8 cellular contexts compared by ENCODE assay signal in genomic region chr19:54209058-54209747, GRCh38. TPM values are rescaled to one million over a fixed set of nuclear protein-coding genes. Genes with fewer than 3 reads are reported as not detected.
A peak's percentile ranks its signal among the peaks of the same experiment; 100 is the strongest.
DNase-seq lines count a peak whose midpoint lies in the region; ATAC-seq and TF ChIP-seq lines count a peak whose summit lies in the region.

No MANE protein-coding gene starts in this region.

- ATAC-seq in HG02840 (IDR thresholded peaks at IDR 0.05; ENCODE audit: low FRiP score, unreplicated experiment), result no peak

- BruUV-seq in A673 (replicated peaks; lab: Mats Ljungman, UMichigan), result no TSS peak

- H3K9me3 ChIP-seq in A673 (ENCODE audit: low read depth, low read length, poor library complexity, severe bottlenecking) (no peaks in the 10 kb centered on the region), HEK293 (ENCODE audit: control insufficient read depth, insufficient read depth, low read depth, low read length) (no peaks in the 10 kb centered on the region), mucosa of stomach (ENCODE audit: control insufficient read depth, low read length) (no peaks in the 10 kb centered on the region)

- no peak for TF ChIP-seq CTCF in A673 (conservative IDR thresholded peaks at IDR 0.05; ENCODE audit: low read depth, low read length)
- no peak for TF ChIP-seq CTCF in HEK293 (tag by site-specific recombination; IDR thresholded peaks at IDR 0.05)

- H3K27ac ChIP-seq in A673 (ENCODE audit: low read depth, low read length, poor library complexity, severe bottlenecking) (peak overlapping the region; percentile 34), HEK293 (ENCODE audit: extremely low read depth, low read depth, low read length) (peak overlapping the region; percentile 71), caudate nucleus (ENCODE audit: low read depth, low read length) (peak overlapping the region; percentile 91)

- H3K9ac ChIP-seq in mucosa of stomach (ENCODE audit: low read length), result peak overlapping the region; percentile 42

- H3K27me3 ChIP-seq in A673 (replicated peaks; ENCODE audit: insufficient read depth, low read depth, low read length, poor library complexity) (no peaks in the 10 kb centered on the region), mucosa of stomach (ENCODE audit: control insufficient read depth, insufficient read depth, low read length) (no peaks in the 10 kb centered on the region)

- CTCF ChIA-PET in A673 (lab: Charles Lee), result interaction anchor here (1.2 kb wide), 1 partner anchor 57 kb away, joined by 4 read pairs; no protein-coding TSS in a partner anchor
- CTCF ChIA-PET in HEK293 (lab: Yijun Ruan, JAX), result interaction anchor here (0.7 to 2.2 kb wide), 3 partner anchors 23 to 57 kb away, joined by 3 to 14 read pairs (median 5); no protein-coding TSS in a partner anchor

- POLR2A ChIA-PET in A673 (lab: Charles Lee; ENCODE audit: low non-redundant PET), result no interaction called here
- POLR2A ChIA-PET in HEK293 (lab: Yijun Ruan, JAX), result interaction anchor here (1.0 to 9.1 kb wide), 6 partner anchors 8 to 94 kb away, joined by 3 to 152 read pairs (median 6); partner anchors contain the start of genes CNOT3, LENG1, MBOAT7 and PRPF31

- intact Hi-C loops in A673 (cut with micrococcal nuclease; ENCODE audit: unreplicated experiment), result no loop called here

- H3K4me1 ChIP-seq in A673 (ENCODE audit: insufficient read depth, low read length, poor library complexity, severe bottlenecking), result peaks cover 30% of the 10 kb centered on the region
- H3K4me1 ChIP-seq in HEK293 (ENCODE audit: control insufficient read depth, insufficient read depth, low read length), result peaks cover 26% of the 10 kb centered on the region
- H3K4me1 ChIP-seq in mucosa of stomach (ENCODE audit: control insufficient read depth, insufficient read depth, low read length), result peaks cover 54% of the 10 kb centered on the region

- H3K4me3 ChIP-seq in A673 (ENCODE audit: low read depth, low read length, poor library complexity, severe bottlenecking) (no peak overlapping the region), HEK293 (ENCODE audit: low read depth, low read length) (no peak overlapping the region), mucosa of stomach (ENCODE audit: low read length) (no peak overlapping the region)

- H3K36me3 ChIP-seq in A673 (ENCODE audit: insufficient read depth, low read length, poor library complexity, severe bottlenecking), result peaks cover 45% of the 10 kb centered on the region
- peaks cover 28 to 52% of the 10 kb centered on the region in 2 experiments for H3K36me3 ChIP-seq in HEK293 (ENCODE audit: control insufficient read depth in 2 of 2, insufficient read depth in 1 of 2, low read length in 2 of 2)
- H3K36me3 ChIP-seq in mucosa of stomach (ENCODE audit: control insufficient read depth, insufficient read depth, low read length), result peaks cover 13% of the 10 kb centered on the region

- no peak for DNase-seq in A673 (ENCODE audit: low spot score)
- peak in 14 of 61 donors; percentile 11 to 66 (median 44) for DNase-seq in caudate nucleus (lab: John Stamatoyannopoulos, UW)
- DNase-seq in effector CD8-positive, alpha-beta T cell (lab: John Stamatoyannopoulos, UW), result no peak
- DNase-seq in NOMO-1 (lab: John Stamatoyannopoulos, UW; ENCODE audit: unreplicated experiment in 2 of 2), result no peak
- DNase-seq in NCI-H510A treated with DMSO at 0.1 percent for 48 hours (lab: John Stamatoyannopoulos, UW), result no peak

TF ChIP-seq in HEK293, 187 proteins besides CTCF, POLR2A, EP300 and RAD21:
- no peak for TF ChIP-seq ZNF707 (tag by site-specific recombination; IDR thresholded peaks at IDR 0.05)
- TF ChIP-seq ZIC2 (tag by site-specific recombination; IDR thresholded peaks at IDR 0.05), result 0 out of 2 replicates have a peak, but pooled peaks have one; percentile 14
- TF ChIP-seq BCL11B (tag by site-specific recombination; IDR thresholded peaks at IDR 0.05; ENCODE audit: low read depth), result peak; percentile 95
- TF ChIP-seq ZNF18 (tag by site-specific recombination; IDR thresholded peaks at IDR 0.05), result peak; percentile 41; the same call in 1 of the 2 replicates
- TF ChIP-seq PBX3 (CRISPR knock-in tag; IDR thresholded peaks at IDR 0.05), result peak; percentile 81
- TF ChIP-seq BCL11A (tag by site-specific recombination; IDR thresholded peaks at IDR 0.05; ENCODE audit: low read depth), result peak; percentile 92
- peak; percentile 42; the same call in 1 of the 2 replicates for TF ChIP-seq ZNF692 (tag by site-specific recombination; IDR thresholded peaks at IDR 0.05)
- no peak for TF ChIP-seq ZNF449 (tag by site-specific recombination; IDR thresholded peaks at IDR 0.05)

RNA-seq across cellular contexts. Expression of gene RPS9, which starts 8.5 kb away (rescaled TPM):
- 944 and 951 TPM in 2 replicates for total RNA-seq in A673 (2021)

RNA-seq across cellular contexts. Expression of gene LILRB3, which starts 13.6 kb away (rescaled TPM):
- total RNA-seq in A673 (2021), result not detected in 2 replicates

RNA-seq across cellular contexts. Expression of gene TSEN34, which starts 18.1 kb away (rescaled TPM):
- total RNA-seq in A673 (2021), result 56.9 and 64.7 TPM in 2 replicates

RNA-seq across cellular contexts. Expression of gene MBOAT7, which starts 19.8 kb away (rescaled TPM):
- 107 and 109 TPM in 2 replicates for total RNA-seq in A673 (2021)

RNA-seq across cellular contexts. Expression of gene LILRA6, which starts 33.4 kb away (rescaled TPM):
- total RNA-seq in A673 (2021), result not detected in 2 replicates

Comparison
In these comparisons a context has a peak if more than half of its experiments do, and no peak if none do; other contexts are left out.
1. H3K27ac ChIP-seq: peak in every context shown above with its lines; median percentile 91 in caudate nucleus; 71 in HEK293; 34 in A673.